Comparison of ENCODE assay signal across 9 cellular contexts in genomic region chr15:64623347-64624024, GRCh38.
DNase-seq lines count a peak whose midpoint lies in the region; ATAC-seq and TF ChIP-seq lines count a peak whose summit lies in the region.
"Had no signal": no experiment of that assay in that cellular context is flagged by ENCODE, and none has a peak within 500 bp of the region (broad histone marks: within the 10 kb centered on the region; RNA-seq: fewer than 3 reads in every experiment).

No MANE protein-coding gene starts in this region.

- H3K36me3 ChIP-seq in Loucy (ENCODE audit: insufficient read depth, low read length) (peaks cover 9% of the 10 kb centered on the region; the same call in 1 of the 2 replicates), tibial artery (peaks cover 8 to 12% (median 9%) of the 10 kb centered on the region in 3 donors)

- H3K27ac ChIP-seq in angular gyrus (ENCODE audit: low read depth, low read length) (peak overlapping the region; percentile 79), tibial artery (no peak overlapping the region)

- no peaks in the 10 kb centered on the region for H3K9me2 ChIP-seq in Loucy (replicated peaks; ENCODE audit: low read depth, low read length)

- peak overlapping the region; percentile 65 for H3K4me2 ChIP-seq in Loucy (ENCODE audit: low read depth, low read length, poor library complexity, severe bottlenecking)

- H3K27me3 ChIP-seq in Loucy (ENCODE audit: insufficient read depth, low read length, poor library complexity, severe bottlenecking) = no peaks in the 10 kb centered on the region
- H3K27me3 ChIP-seq in tibial artery = no peaks in the 10 kb centered on the region

- H3K4me3 ChIP-seq in Loucy (ENCODE audit: low read length, poor library complexity, severe bottlenecking) (peak overlapping the region; percentile 52), tibial artery (no peak overlapping the region)

- no peak for ATAC-seq in HG03196 (IDR thresholded peaks at IDR 0.05; ENCODE audit: unreplicated experiment)

- DNase-seq in EH (ENCODE audit: low read depth) (peak; percentile 50), type B pancreatic cell (ENCODE audit: extremely low spot score, unreplicated experiment) (no peak), tibial artery (no peak), NCI-H226 (no peak)
- DNase-seq in stimulated activated CD4-positive, alpha-beta T cell treated with anti-CD3 and anti-CD28 coated beads, Interleukin-2, amount 100 ng/mL, for 4 hours (ENCODE audit: low read depth) = peak; percentile 24
- DNase-seq: NCI-H1436 treated with DMSO at 0.1 percent for 48 hours had no signal

- no peaks in the 10 kb centered on the region for H3K9me3 ChIP-seq in Loucy (ENCODE audit: insufficient read depth, low read depth, low read length)
- no peaks in the 10 kb centered on the region for H3K9me3 ChIP-seq in tibial artery

- H3K79me2 ChIP-seq in Loucy (ENCODE audit: insufficient read depth, low read length) = peaks cover 66% of the 10 kb centered on the region

- no peak overlapping the region for H3K4me3 Mint-ChIP-seq in type B pancreatic cell

- no peaks in the 10 kb centered on the region for H3K27me3 Mint-ChIP-seq in type B pancreatic cell

- peaks cover 59% of the 10 kb centered on the region for H4K20me1 ChIP-seq in Loucy (ENCODE audit: insufficient read depth, low read length, poor library complexity, severe bottlenecking)

- H3K36me3 Mint-ChIP-seq in type B pancreatic cell = peaks cover 8% of the 10 kb centered on the region

- no peak overlapping the region for H3K9ac ChIP-seq in Loucy (ENCODE audit: low read depth, low read length, poor library complexity, severe bottlenecking)

- H3K4me1 ChIP-seq in Loucy (ENCODE audit: insufficient read depth, low read length, poor library complexity, severe bottlenecking) (peaks cover 65% of the 10 kb centered on the region), tibial artery (peaks cover 0 to 24% (median 7%) of the 10 kb centered on the region in 4 donors)

- no peaks in the 10 kb centered on the region for H3K9me3 Mint-ChIP-seq in type B pancreatic cell

- H3K27ac Mint-ChIP-seq in type B pancreatic cell = no peak overlapping the region

- intact Hi-C loops in tibial artery (cut with DNase I; ENCODE audit: low total_unique reads) = no loop called here

- peaks cover 24% of the 10 kb centered on the region for H3F3A ChIP-seq in Loucy (ENCODE audit: low read depth)

- no peak for TF ChIP-seq CTCF in Loucy (conservative IDR thresholded peaks at IDR 0.05; ENCODE audit: low read length)
- no peak for TF ChIP-seq CTCF in type B pancreatic cell (conservative IDR thresholded peaks at IDR 0.05)
- TF ChIP-seq CTCF in tibial artery (IDR thresholded peaks at IDR 0.05) = no peak

- no peak overlapping the region for H2AFZ ChIP-seq in Loucy (ENCODE audit: low read length)

- peaks cover 41% of the 10 kb centered on the region for H3K4me1 Mint-ChIP-seq in type B pancreatic cell (ENCODE audit: unreplicated experiment)

Comparison
In these comparisons a context has a peak if more than half of its experiments do, and no peak if none do; other contexts are left out.
1. DNase-seq: peak in EH (single experiment) and stimulated activated CD4-positive, alpha-beta T cell treated with anti-CD3 and anti-CD28 coated beads, Interleukin-2, amount 100 ng/mL, for 4 hours (single experiment); none in type B pancreatic cell (single experiment), tibial artery (0 of 2) and NCI-H226 (single experiment).